In the genomic region with DNA sequence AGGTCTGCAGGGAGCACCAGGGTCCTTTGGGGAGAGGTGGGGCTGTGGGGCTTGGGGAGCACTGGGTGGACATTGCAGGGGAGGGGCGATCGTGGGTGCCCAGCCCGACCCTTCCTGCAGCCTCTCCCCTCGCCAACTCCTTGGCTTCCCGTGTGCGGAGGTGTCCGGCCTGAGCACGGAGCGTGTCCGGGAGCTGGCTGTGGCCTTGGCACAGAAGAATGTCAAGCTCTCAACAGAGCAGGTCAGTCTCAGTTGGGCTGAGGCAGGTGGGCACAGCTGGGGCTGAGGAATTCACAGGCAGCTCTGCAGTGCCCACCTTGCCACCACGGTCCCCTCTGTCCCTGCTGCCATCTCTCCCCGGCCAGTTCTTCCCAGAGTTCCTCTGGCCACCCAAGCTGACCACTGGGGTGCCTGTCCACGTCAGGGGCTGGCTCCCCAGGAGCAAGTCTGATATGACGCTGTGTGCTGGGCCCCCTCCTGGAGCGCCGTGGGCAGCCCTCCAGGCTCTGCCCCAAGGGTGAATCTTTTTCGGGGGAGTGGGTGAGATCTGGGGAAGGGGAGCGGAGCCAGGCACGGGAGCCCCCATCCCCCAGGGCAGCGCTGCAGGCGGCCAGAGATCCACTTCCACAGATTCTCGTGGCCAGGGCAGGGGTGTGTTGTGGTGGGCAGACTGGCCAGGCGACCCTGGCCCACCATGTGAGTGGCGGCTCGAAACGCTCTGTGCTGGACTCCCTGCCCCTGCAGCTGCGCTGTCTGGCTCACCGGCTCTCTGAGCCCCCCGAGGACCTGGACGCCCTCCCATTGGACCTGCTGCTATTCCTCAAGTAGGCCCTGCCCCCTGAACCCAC, we compare ENCODE assay signal across 19 cellular contexts. TPM values are rescaled to one million over a fixed set of nuclear protein-coding genes. Genes with fewer than 3 reads are reported as not detected.
DNase-seq lines count a peak whose midpoint lies in the region; TF ChIP-seq lines count a peak whose summit lies in the region.
"Had no signal": no experiment of that assay in that cellular context is flagged by ENCODE, and none has a peak within 500 bp of the region (broad histone marks: within the 10 kb centered on the region; RNA-seq: fewer than 3 reads in every experiment).

No MANE protein-coding gene starts in this region.

- DNase-seq in chondrocyte (ENCODE audit: low spot score) (peak; percentile 87), cerebellar cortex (ENCODE audit: low spot score) (no peak), anterior cingulate cortex (lab: John Stamatoyannopoulos, UW) (no peak)
- DNase-seq: C1 segment of cervical spinal cord; CD8-positive, alpha-beta memory T cell; DMS79 treated with DMSO at 0.1 percent for 48 hours; GOT3; NCI-H1417; NCI-H187 treated with DMSO at 0.1 percent for 48 hours; NCI-H226; NCI-H524; NCI-H82; OCI-M1; SHP77 treated with DMSO at 0.1 percent for 48 hours; SK-N-SH had no signal

- H3K4me3 Mint-ChIP-seq in chondrocyte (ENCODE audit: unreplicated experiment), result no peak overlapping the region
- H3K4me3 Mint-ChIP-seq: CD8-positive, alpha-beta memory T cell had no signal

- no peak overlapping the region for H3K27ac Mint-ChIP-seq in chondrocyte (ENCODE audit: unreplicated experiment)

- peaks cover 1% of the 10 kb centered on the region for H3K27me3 Mint-ChIP-seq in chondrocyte (ENCODE audit: low read depth)
- H3K27me3 Mint-ChIP-seq: CD8-positive, alpha-beta memory T cell had no signal

- H3K4me3 ChIP-seq in HEK293 (ENCODE audit: low read depth, low read length), result no peak overlapping the region

- no peaks in the 10 kb centered on the region for H3K4me1 Mint-ChIP-seq in chondrocyte (ENCODE audit: low read depth)
- H3K4me1 Mint-ChIP-seq: CD8-positive, alpha-beta memory T cell had no signal

- H3K36me3 ChIP-seq in HEK293 (ENCODE audit: control insufficient read depth in 2 of 2, insufficient read depth in 1 of 2, low read length in 2 of 2), result no peaks in the 10 kb centered on the region

- no peak for TF ChIP-seq CTCF in HEK293 (tag by site-specific recombination; IDR thresholded peaks at IDR 0.05)
- TF ChIP-seq CTCF in chondrocyte (IDR thresholded peaks at IDR 0.05), result no peak

- H3K4me1 ChIP-seq in HEK293 (ENCODE audit: control insufficient read depth, insufficient read depth, low read length), result no peaks in the 10 kb centered on the region

- no peaks in the 10 kb centered on the region for H3K9me3 Mint-ChIP-seq in chondrocyte (ENCODE audit: low read depth)
- H3K9me3 Mint-ChIP-seq: CD8-positive, alpha-beta memory T cell had no signal

- no peaks in the 10 kb centered on the region for H3K36me3 Mint-ChIP-seq in chondrocyte (ENCODE audit: low read depth)
- H3K36me3 Mint-ChIP-seq: CD8-positive, alpha-beta memory T cell had no signal

- POLR2A ChIA-PET in HEK293 (lab: Yijun Ruan, JAX), result interaction anchor here (1.0 kb wide), 1 partner anchor 9 kb away, joined by 5 read pairs; no protein-coding TSS in a partner anchor

- CTCF ChIA-PET in HEK293 (lab: Yijun Ruan, JAX), result no interaction called here

- no peak overlapping the region for H3K27ac ChIP-seq in HEK293 (ENCODE audit: extremely low read depth, low read depth, low read length)

- H3K9me3 ChIP-seq in HEK293 (ENCODE audit: control insufficient read depth, insufficient read depth, low read depth, low read length), result no peaks in the 10 kb centered on the region
- H3K9me3 ChIP-seq: SK-N-SH had no signal

TF ChIP-seq in HEK293, 187 proteins besides CTCF, POLR2A, EP300 and RAD21:
- no peak for TF ChIP-seq ZNF510 (tag by site-specific recombination; IDR thresholded peaks at IDR 0.05; ENCODE audit: insufficient replicate concordance)
- TF ChIP-seq, protein P1, sequence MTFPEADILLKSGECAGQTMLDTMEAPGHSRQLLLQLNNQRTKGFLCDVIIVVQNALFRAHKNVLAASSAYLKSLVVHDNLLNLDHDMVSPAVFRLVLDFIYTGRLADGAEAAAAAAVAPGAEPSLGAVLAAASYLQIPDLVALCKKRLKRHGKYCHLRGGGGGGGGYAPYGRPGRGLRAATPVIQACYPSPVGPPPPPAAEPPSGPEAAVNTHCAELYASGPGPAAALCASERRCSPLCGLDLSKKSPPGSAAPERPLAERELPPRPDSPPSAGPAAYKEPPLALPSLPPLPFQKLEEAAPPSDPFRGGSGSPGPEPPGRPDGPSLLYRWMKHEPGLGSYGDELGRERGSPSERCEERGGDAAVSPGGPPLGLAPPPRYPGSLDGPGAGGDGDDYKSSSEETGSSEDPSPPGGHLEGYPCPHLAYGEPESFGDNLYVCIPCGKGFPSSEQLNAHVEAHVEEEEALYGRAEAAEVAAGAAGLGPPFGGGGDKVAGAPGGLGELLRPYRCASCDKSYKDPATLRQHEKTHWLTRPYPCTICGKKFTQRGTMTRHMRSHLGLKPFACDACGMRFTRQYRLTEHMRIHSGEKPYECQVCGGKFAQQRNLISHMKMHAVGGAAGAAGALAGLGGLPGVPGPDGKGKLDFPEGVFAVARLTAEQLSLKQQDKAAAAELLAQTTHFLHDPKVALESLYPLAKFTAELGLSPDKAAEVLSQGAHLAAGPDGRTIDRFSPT (tag by site-specific recombination; IDR thresholded peaks at IDR 0.05), result 0 out of 2 replicates have a peak, but pooled peaks have one; percentile 57
- TF ChIP-seq MEIS1 (CRISPR knock-in tag; IDR thresholded peaks at IDR 0.05; ENCODE audit: borderline replicate concordance), result no peak

RNA-seq across cellular contexts. Expression of gene MSLN, which starts 3.6 kb away (rescaled TPM):
- total RNA-seq in chondrocyte, result 0.41 TPM in 1 of 3 replicates, not detected in the others
- total RNA-seq: CD8-positive, alpha-beta memory T cell; RPMI7951 had no signal

RNA-seq across cellular contexts. Expression of gene CIAO3, which starts 23.3 kb away (rescaled TPM):
- 20.5 to 26.6 TPM (median 22.1 TPM) in 3 replicates for total RNA-seq in chondrocyte

RNA-seq across cellular contexts. Expression of gene RPUSD1, which starts 24.1 kb away (rescaled TPM):
- total RNA-seq in chondrocyte, result 17.6 to 21.6 TPM (median 19.6 TPM) in 3 replicates

RNA-seq across cellular contexts. Expression of gene CHTF18, which starts 24.3 kb away (rescaled TPM):
- total RNA-seq in chondrocyte, result 12.8 to 35.9 TPM (median 13.3 TPM) in 3 replicates

RNA-seq across cellular contexts. Expression of gene GNG13, which starts 36.4 kb away (rescaled TPM):
- not detected in 3 replicates for total RNA-seq in chondrocyte
- total RNA-seq: CD8-positive, alpha-beta memory T cell; HT-29; M059J; RPMI7951 had no signal
